1 cellular context compared by ENCODE assay signal in genomic region chr10:132893786-132894185, GRCh38.
A peak's percentile ranks its signal among the peaks of the same experiment; 100 is the strongest.
TF ChIP-seq lines count a peak whose summit lies in the region.

No MANE protein-coding gene starts in this region.

TF ChIP-seq in HepG2, 621 proteins besides CTCF, POLR2A, EP300 and RAD21:
- TF ChIP-seq ZBTB7B (CRISPR knock-in tag; IDR thresholded peaks at IDR 0.05), result 0 out of 2 replicates have a peak, but pooled peaks have one; percentile 29
- peak; percentile 21; the same call in 1 of the 2 replicates for TF ChIP-seq STAG1 (CRISPR knock-in tag; IDR thresholded peaks at IDR 0.05)
